Comparison of ENCODE assay signal across 8 cellular contexts in genomic region chr18:11387880-11388279, GRCh38.
A peak's percentile ranks its signal among the peaks of the same experiment; 100 is the strongest.
DNase-seq lines count a peak whose midpoint lies in the region; ATAC-seq, FAIRE-seq and TF ChIP-seq lines count a peak whose summit lies in the region.

No MANE protein-coding gene starts in this region.

- SMC1A ChIA-PET in GM12878 (lab: Charles Lee; ENCODE audit: uncharacterized antibody, unreplicated experiment) = no interaction called here

- CTCF ChIA-PET in GM12878 (lab: Yijun Ruan, JAX) = no interaction called here

- H3K9me3 ChIP-seq in GM12878 (replicated peaks; ENCODE audit: control insufficient read depth, insufficient read depth, low read length) = no peaks in the 10 kb centered on the region
- H3K9me3 ChIP-seq in prostate gland = no peaks in the 10 kb centered on the region

- TF ChIP-seq POLR2A in GM12878 (IDR thresholded peaks at IDR 0.05; ENCODE audit: low read depth, low read length) (no peak), prostate gland (IDR thresholded peaks at IDR 0.05) (no peak)

- POLR2A ChIA-PET in GM12878 (lab: Charles Lee) = no interaction called here

- peak; percentile 72 for ATAC-seq in GM12878
- no peak for ATAC-seq in GM18520 (IDR thresholded peaks at IDR 0.05; ENCODE audit: unreplicated experiment)

- BruUV-seq in GM12878 (replicated peaks; lab: Mats Ljungman, UMichigan) = no TSS peak

- in situ Hi-C loops in GM12878 (cut with MboI) = no loop called here

- H3K4me3 ChIP-seq in Jurkat, Clone E6-1 (ENCODE audit: low read length) = no peak overlapping the region
- H3K4me3 ChIP-seq in GM12878 (no peak overlapping the region), prostate gland (no peak overlapping the region)

- H3K36me3 ChIP-seq in GM12878 (ENCODE audit: control insufficient read depth in 2 of 2, insufficient read depth in 2 of 2, low read length in 1 of 2) (no peaks in the 10 kb centered on the region), prostate gland (no peaks in the 10 kb centered on the region)

- 2% methylated on average over 4 of the region's 4 CpGs for WGBS in GM12878 (ENCODE audit: insufficient coverage, insufficient replicate concordance, low lambda C conversion rate, missing lambda C conversion rate)
- WGBS in prostate gland = 52% methylated on average over 4 of the region's 4 CpGs

- DNase-seq in NCI-H2029 (lab: John Stamatoyannopoulos, UW) = peak; percentile 19
- DNase-seq in NCI-H2029 treated with DMSO at 0.1 percent for 48 hours (lab: John Stamatoyannopoulos, UW) = no peak
- peak; percentile 32 for DNase-seq in Jurkat, Clone E6-1 (ENCODE audit: low read depth, low spot score)
- no peak for DNase-seq in GM12878 (ENCODE audit: low read depth, low spot score)
- peak; percentile 56 for DNase-seq in medulla oblongata (ENCODE audit: extremely low spot score)
- no peak for DNase-seq in prostate gland (ENCODE audit: low spot score)
- DNase-seq in NCI-H345 treated with DMSO at 0.1 percent for 48 hours (lab: John Stamatoyannopoulos, UW; ENCODE audit: unreplicated experiment) = no peak

- H3K4me2 ChIP-seq in GM12878 (ENCODE audit: control insufficient read depth, insufficient read depth) = no peak overlapping the region

- H4K20me1 ChIP-seq in GM12878 (ENCODE audit: control insufficient read depth, insufficient read depth) = no peaks in the 10 kb centered on the region; the same call in 1 of the 2 replicates

- H2AFZ ChIP-seq in GM12878 (ENCODE audit: control insufficient read depth, low read depth, low read length) = no peak overlapping the region

- H3K4me1 ChIP-seq in GM12878 (ENCODE audit: control insufficient read depth, insufficient read depth, low read length) (no peaks in the 10 kb centered on the region), prostate gland (replicated peaks) (no peaks in the 10 kb centered on the region)

- peaks cover 0 to 5% of the 10 kb centered on the region in 2 experiments; a peak in 2 of 4 replicates for H3K27me3 ChIP-seq in GM12878 (replicated peaks in 1 of 2; ENCODE audit: control insufficient read depth in 2 of 2, insufficient read depth in 2 of 2, low read length in 1 of 2)
- no peaks in the 10 kb centered on the region for H3K27me3 ChIP-seq in prostate gland (replicated peaks; ENCODE audit: insufficient read depth)

- TF ChIP-seq EP300 in GM12878 (IDR thresholded peaks at IDR 0.05; ENCODE audit: borderline replicate concordance in 1 of 2, control insufficient read depth in 1 of 2, low read depth in 2 of 2, low read length in 2 of 2) = no peak

- FAIRE-seq in GM12878 (lab: Jason Lieb, UNC) = no peak

- peak; percentile 42 to 47 (median 45); a peak in 3 of 6 replicates for TF ChIP-seq CTCF in GM12878 (IDR thresholded peaks at IDR 0.05 in 2 of 3, conservative IDR thresholded peaks at IDR 0.05 in 1 of 3; ENCODE audit: control insufficient read depth in 2 of 3, extremely low read depth in 1 of 3, insufficient read depth in 1 of 3, low read depth in 3 of 3, low read length in 3 of 3)
- TF ChIP-seq CTCF in prostate gland (IDR thresholded peaks at IDR 0.05) = no peak

- intact Hi-C loops in GM12878 (cut with micrococcal nuclease; ENCODE audit: unreplicated experiment) (no loop called here), prostate gland (cut with DNase I) (no loop called here)

- H3K27ac ChIP-seq in GM12878 (ENCODE audit: control insufficient read depth, insufficient read depth) = no peak overlapping the region
- H3K27ac ChIP-seq in prostate gland = no peak overlapping the region

- H3K79me2 ChIP-seq in GM12878 (ENCODE audit: control insufficient read depth, insufficient read depth, low read length) = no peaks in the 10 kb centered on the region

- no peak overlapping the region for H3K9ac ChIP-seq in GM12878 (ENCODE audit: control insufficient read depth, insufficient read depth, low read length)

- TF ChIP-seq RAD21 in GM12878 (IDR thresholded peaks at IDR 0.05; ENCODE audit: insufficient read depth, low read depth, low read length) = peak; percentile 49

- RAD21 ChIA-PET in GM12878 (lab: Charles Lee; ENCODE audit: unreplicated experiment) = no interaction called here

TF ChIP-seq in GM12878, 131 proteins besides CTCF, POLR2A, EP300 and RAD21:
- TF ChIP-seq MYB (IDR thresholded peaks at IDR 0.05; ENCODE audit: borderline replicate concordance, low read depth, low read length) (no peak), GABPA (IDR thresholded peaks at IDR 0.05; ENCODE audit: low read depth) (no peak), ZNF24 (IDR thresholded peaks at IDR 0.05) (no peak), SMC3 (IDR thresholded peaks at IDR 0.05; ENCODE audit: borderline replicate concordance, low read length) (peak; percentile 15; the same call in 1 of the 2 replicates), CBFB (IDR thresholded peaks at IDR 0.05; ENCODE audit: low read depth) (no peak)

Comparison
In these comparisons a context has a peak if more than half of its experiments do, and no peak if none do; other contexts are left out.
1. DNase-seq: peak in NCI-H2029 (single experiment), Jurkat, Clone E6-1 (single experiment) and medulla oblongata (single experiment); none in NCI-H2029 treated with DMSO at 0.1 percent for 48 hours (single experiment), GM12878 (single experiment), prostate gland (single experiment) and NCI-H345 treated with DMSO at 0.1 percent for 48 hours (single experiment).
2. CTCF ChIP-seq: peak in GM12878 (3 of 3); none in prostate gland (0 of 4).